6 cellular contexts compared by ENCODE assay signal in the genomic region with DNA sequence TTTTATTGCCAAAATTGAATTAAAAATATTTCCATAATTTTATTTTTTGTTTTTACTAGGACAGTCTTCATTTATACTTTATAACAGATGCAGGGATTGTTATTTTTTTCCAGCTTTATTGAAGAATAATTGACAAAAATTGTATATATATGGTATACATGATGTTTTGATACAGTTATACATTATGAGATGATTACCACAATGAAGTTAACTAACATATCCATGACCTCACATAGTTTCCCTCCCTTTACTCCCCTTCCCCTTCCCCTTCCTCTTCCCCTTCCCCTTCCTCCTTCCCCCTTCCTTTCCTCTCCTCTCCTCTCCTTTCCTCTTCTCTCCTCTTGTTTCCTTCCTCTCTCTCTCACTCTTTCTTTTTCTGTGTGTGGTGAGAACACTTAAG.
"Had no signal": no experiment of that assay in that cellular context is flagged by ENCODE, and none has a peak within 500 bp of the region (broad histone marks: within the 10 kb centered on the region; RNA-seq: fewer than 3 reads in every experiment).

No MANE protein-coding gene starts in this region.

- H3K9ac ChIP-seq: KMS-11 had no signal

- H3K27ac ChIP-seq: HL-60, KMS-11 had no signal

- H3K4me2 ChIP-seq: KMS-11 had no signal

- FAIRE-seq: HTR-8/SVneo had no signal

- DNase-seq: IMR-90, KBM-7, KG1 had no signal
